ENCODE assay signal across 13 cellular contexts in the genomic region with DNA sequence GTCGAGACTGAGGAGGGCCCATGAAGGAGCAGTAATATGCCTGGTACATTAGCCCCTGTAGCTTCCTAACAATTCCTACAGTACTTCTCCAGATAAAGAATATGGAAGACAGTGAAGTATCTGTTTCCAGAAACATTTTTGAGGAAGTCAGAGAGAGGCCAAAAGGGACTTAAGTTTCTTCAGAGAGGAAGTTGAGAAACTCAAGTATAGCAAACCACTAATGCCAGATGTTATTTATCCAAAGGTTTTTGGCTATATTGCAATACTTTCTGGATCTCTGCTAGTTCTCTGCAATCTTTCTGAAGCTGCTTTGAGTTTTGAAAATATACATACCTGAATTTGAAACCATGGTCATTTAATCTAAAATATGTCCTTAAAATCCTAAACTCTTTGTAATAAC.
DNase-seq lines count a peak whose midpoint lies in the region; ATAC-seq and TF ChIP-seq lines count a peak whose summit lies in the region.
"Had no signal": no experiment of that assay in that cellular context is flagged by ENCODE, and none has a peak within 500 bp of the region (broad histone marks: within the 10 kb centered on the region; RNA-seq: fewer than 3 reads in every experiment).

No MANE protein-coding gene starts in this region.

- no peak overlapping the region for H3K27ac Mint-ChIP-seq in activated T-cell treated with anti-CD3 and anti-CD28 coated beads, Interleukin-2, amount 50 U/mL, for 72 hours
- H3K27ac Mint-ChIP-seq: activated CD8-positive, alpha-beta T cell treated with anti-CD3 and anti-CD28 coated beads for 36 hours; natural killer cell treated with Interleukin-12 subunit alpha and Interleukin-12 subunit beta and Interleukin-15 and Interleukin-18, amount 100 ng/mL, for 72 hours had no signal

- peaks cover 0 to 1% of the 10 kb centered on the region in 2 donors for H3K9me3 Mint-ChIP-seq in activated T-cell treated with anti-CD3 and anti-CD28 coated beads, Interleukin-2, amount 50 U/mL, for 72 hours
- H3K9me3 Mint-ChIP-seq: activated CD8-positive, alpha-beta T cell treated with anti-CD3 and anti-CD28 coated beads for 36 hours had no signal

- peaks cover 4 to 55% (median 33%) of the 10 kb centered on the region in 10 experiments; a peak in 19 of 20 replicates for H3K4me1 ChIP-seq in BLaER1 treated with 17β-estradiol and CSF1 and Interleukin-3, amounts not matched to agents 10 nM and 100 nM
- peaks cover 0 to 7% (median 3%) of the 10 kb centered on the region in 4 donors for H3K4me1 ChIP-seq in sigmoid colon

- DNase-seq in OCI-M1 (lab: John Stamatoyannopoulos, UW) (peak; percentile 70), fibroblast of the aortic adventitia (ENCODE audit: low read depth) (peak; percentile 93), sigmoid colon (no peak), HUDEP-2 (lab: John Stamatoyannopoulos, UW; ENCODE audit: unreplicated experiment in 76 of 76) (no peak), G401 (ENCODE audit: low spot score) (no peak)
- DNase-seq in activated T-cell treated with anti-CD3 and anti-CD28 coated beads, Interleukin-2, amount 50 U/mL, for 72 hours: no peak
- no peak for DNase-seq in stimulated activated CD4-positive, alpha-beta T cell treated with anti-CD3 and anti-CD28 coated beads, Interleukin-1b, Interleukin-23, amount 100 ng/mL, for 48 hours
- DNase-seq: activated CD8-positive, alpha-beta T cell treated with anti-CD3 and anti-CD28 coated beads for 36 hours; amniotic stem cell; NCI-H146 had no signal

- 77 to 89% methylated on average over 1 of the region's 1 CpG for WGBS in sigmoid colon, 2 donors

- peaks cover 0 to 10% (median 0%) of the 10 kb centered on the region in 11 experiments; a peak in 7 of 22 replicates for H3K9me3 ChIP-seq in BLaER1 treated with 17β-estradiol and CSF1 and Interleukin-3, amounts not matched to agents 10 nM and 100 nM (replicated peaks in 1 of 11)
- no peaks in the 10 kb centered on the region for H3K9me3 ChIP-seq in sigmoid colon

- no peaks in the 10 kb centered on the region for H4K20me1 ChIP-seq in BLaER1 treated with 17β-estradiol and CSF1 and Interleukin-3, amounts not matched to agents 10 nM and 100 nM

- in situ Hi-C loops in G401 (cut with HindIII; ENCODE audit: low sequenced_read_pairs): no loop called here

- H3K4me3 Mint-ChIP-seq in activated T-cell treated with anti-CD3 and anti-CD28 coated beads, Interleukin-2, amount 50 U/mL, for 72 hours: no peak overlapping the region
- H3K4me3 Mint-ChIP-seq: activated CD8-positive, alpha-beta T cell treated with anti-CD3 and anti-CD28 coated beads for 36 hours; natural killer cell treated with Interleukin-12 subunit alpha and Interleukin-12 subunit beta and Interleukin-15 and Interleukin-18, amount 100 ng/mL, for 72 hours had no signal

- no peaks in the 10 kb centered on the region for H3K27me3 Mint-ChIP-seq in activated T-cell treated with anti-CD3 and anti-CD28 coated beads, Interleukin-2, amount 50 U/mL, for 72 hours (ENCODE audit: low read depth)
- H3K27me3 Mint-ChIP-seq: natural killer cell treated with Interleukin-12 subunit alpha and Interleukin-12 subunit beta and Interleukin-15 and Interleukin-18, amount 100 ng/mL, for 72 hours had no signal

- no peak for TF ChIP-seq POLR2A in sigmoid colon (IDR thresholded peaks at IDR 0.05)

- H3K4me1 Mint-ChIP-seq in activated T-cell treated with anti-CD3 and anti-CD28 coated beads, Interleukin-2, amount 50 U/mL, for 72 hours (ENCODE audit: low read depth): no peaks in the 10 kb centered on the region

- H3K4me2 ChIP-seq in BLaER1 treated with 17β-estradiol and CSF1 and Interleukin-3, amounts not matched to agents 10 nM and 100 nM: peak overlapping the region; percentile 4 to 77 (median 67); a peak in 19 of 22 replicates

- no peak for TF ChIP-seq EP300 in sigmoid colon (IDR thresholded peaks at IDR 0.05)

- peak overlapping the region in 8 of 11 experiments; percentile 43 to 69 (median 66); a peak in 15 of 22 replicates for H3K9ac ChIP-seq in BLaER1 treated with 17β-estradiol and CSF1 and Interleukin-3, amounts not matched to agents 10 nM and 100 nM

- no peak for ATAC-seq in activated T-cell treated with anti-CD3 and anti-CD28 coated beads, Interleukin-2, amount 50 U/mL, for 72 hours (replicated peaks in 1 of 2)
- ATAC-seq: activated CD8-positive, alpha-beta T cell treated with anti-CD3 and anti-CD28 coated beads for 36 hours; natural killer cell treated with Interleukin-12 subunit alpha and Interleukin-12 subunit beta and Interleukin-15 and Interleukin-18, amount 100 ng/mL, for 72 hours had no signal

- peak overlapping the region; percentile 53 to 91 (median 84); a peak in 20 of 22 replicates for H3K27ac ChIP-seq in BLaER1 treated with 17β-estradiol and CSF1 and Interleukin-3, amounts not matched to agents 10 nM and 100 nM
- H3K27ac ChIP-seq in sigmoid colon: peak overlapping the region; percentile 32 to 54 (median 47)
- H3K27ac ChIP-seq: RWPE1 had no signal

- no peak for TF ChIP-seq CTCF in fibroblast of the aortic adventitia (IDR thresholded peaks at IDR 0.05; ENCODE audit: insufficient read depth, low read length)
- no peak for TF ChIP-seq CTCF in sigmoid colon (IDR thresholded peaks at IDR 0.05)

- intact Hi-C loops in sigmoid colon (cut with DNase I): no loop called here

- H3K27me3 ChIP-seq in BLaER1 treated with 17β-estradiol and CSF1 and Interleukin-3, amounts not matched to agents 10 nM and 100 nM: no peaks in the 10 kb centered on the region
- H3K27me3 ChIP-seq in sigmoid colon: no peaks in the 10 kb centered on the region

- H3K4me3 ChIP-seq in BLaER1 treated with 17β-estradiol and CSF1 and Interleukin-3, amounts not matched to agents 10 nM and 100 nM: no peak overlapping the region
- H3K4me3 ChIP-seq in fibroblast of the aortic adventitia (ENCODE audit: low read depth, low read length) (no peak overlapping the region), sigmoid colon (no peak overlapping the region)

- no peaks in the 10 kb centered on the region for H3K36me3 Mint-ChIP-seq in activated T-cell treated with anti-CD3 and anti-CD28 coated beads, Interleukin-2, amount 50 U/mL, for 72 hours (ENCODE audit: insufficient read depth in 2 of 2)
- H3K36me3 Mint-ChIP-seq: natural killer cell treated with Interleukin-12 subunit alpha and Interleukin-12 subunit beta and Interleukin-15 and Interleukin-18, amount 100 ng/mL, for 72 hours had no signal

- H3K36me3 ChIP-seq in BLaER1 treated with 17β-estradiol and CSF1 and Interleukin-3, amounts not matched to agents 10 nM and 100 nM: no peaks in the 10 kb centered on the region
- no peaks in the 10 kb centered on the region for H3K36me3 ChIP-seq in sigmoid colon

Comparison
In these comparisons a context has a peak if more than half of its experiments do, and no peak if none do; other contexts are left out.
1. DNase-seq: peak in OCI-M1 (single experiment) and fibroblast of the aortic adventitia (single experiment); none in sigmoid colon (single experiment), HUDEP-2 (0 of 76), activated T-cell treated with anti-CD3 and anti-CD28 coated beads, Interleukin-2, amount 50 U/mL, for 72 hours (0 of 2), G401 (single experiment) and stimulated activated CD4-positive, alpha-beta T cell treated with anti-CD3 and anti-CD28 coated beads, Interleukin-1b, Interleukin-23, amount 100 ng/mL, for 48 hours (single experiment).